ENCODE assay signal across 28 cellular contexts in genomic region chr5:40560470-40560869, GRCh38.
"Had no signal": no experiment of that assay in that cellular context is flagged by ENCODE, and none has a peak within 500 bp of the region (broad histone marks: within the 10 kb centered on the region; RNA-seq: fewer than 3 reads in every experiment).

No MANE protein-coding gene starts in this region.

- H3K9me3 ChIP-seq: esophagus squamous epithelium, gastrocnemius medialis, lower lobe of right lung, mucosa of descending colon had no signal

- H3K27ac ChIP-seq: epithelial cell of prostate, esophagus squamous epithelium, gastrocnemius medialis, heart right ventricle, left lung, lower lobe of right lung had no signal

- H3K36me3 ChIP-seq: esophagus squamous epithelium, gastrocnemius medialis, heart right ventricle, left lung, lower lobe of right lung had no signal

- H3K4me3 ChIP-seq: esophagus squamous epithelium, gastrocnemius medialis, heart right ventricle, left lung, lower lobe of right lung, mucosa of descending colon had no signal

- H3K27ac Mint-ChIP-seq: dendritic cell treated with granulocyte-macrophage colony-stimulating factor and Interleukin-4, amounts not matched to agents 40 ng/mL and 50 ng/mL, for 4 days; effector memory CD8-positive, alpha-beta T cell; endodermal cell; mesothelial cell of epicardium had no signal

- H3K4me3 Mint-ChIP-seq: dendritic cell treated with granulocyte-macrophage colony-stimulating factor and Interleukin-4, amounts not matched to agents 40 ng/mL and 50 ng/mL, for 4 days; effector memory CD8-positive, alpha-beta T cell; endodermal cell; mesothelial cell of epicardium; naive B cell; naive thymus-derived CD8-positive, alpha-beta T cell had no signal

- FAIRE-seq: endometrium, islet of Langerhans, keratinocyte had no signal

- H3K36me3 Mint-ChIP-seq: naive B cell had no signal

- ATAC-seq: effector memory CD8-positive, alpha-beta T cell; esophagus mucosa; gastrocnemius medialis; heart right ventricle; left cardiac atrium; left lung; left ventricle myocardium superior; lower lobe of right lung; mucosa of descending colon; naive thymus-derived CD8-positive, alpha-beta T cell had no signal

- H3K27me3 ChIP-seq: esophagus squamous epithelium, gastrocnemius medialis, heart right ventricle, left lung had no signal

- H3K4me1 ChIP-seq: esophagus squamous epithelium, gastrocnemius medialis, heart right ventricle, left lung, lower lobe of right lung had no signal

- DNase-seq: cortex of kidney; effector CD8-positive, alpha-beta T cell; effector memory CD8-positive, alpha-beta T cell; endodermal cell; erythroblast; esophagus squamous epithelium; foreskin fibroblast; foreskin melanocyte; gastrocnemius medialis; glutamatergic neuron; head of caudate nucleus; heart right ventricle; hippocampal formation; left cardiac atrium; left lung; left ventricle myocardium superior; lower lobe of right lung; mesenchymal stem cell; mucosa of descending colon; naive B cell; naive thymus-derived CD8-positive, alpha-beta T cell had no signal

- H3K27me3 Mint-ChIP-seq: dendritic cell treated with granulocyte-macrophage colony-stimulating factor and Interleukin-4, amounts not matched to agents 40 ng/mL and 50 ng/mL, for 4 days; effector memory CD8-positive, alpha-beta T cell; naive B cell; naive thymus-derived CD8-positive, alpha-beta T cell had no signal

- H3K4me1 Mint-ChIP-seq: endodermal cell had no signal

- H3K9me3 Mint-ChIP-seq: dendritic cell treated with granulocyte-macrophage colony-stimulating factor and Interleukin-4, amounts not matched to agents 40 ng/mL and 50 ng/mL, for 4 days; endodermal cell had no signal
